1 cellular context compared by ENCODE assay signal in genomic region chr4:102783006-102783405, GRCh38.
TF ChIP-seq lines count a peak whose summit lies in the region.

No MANE protein-coding gene starts in this region.

TF ChIP-seq in IMR-90, 13 proteins besides CTCF, POLR2A, EP300 and RAD21:
- TF ChIP-seq ELK1 (IDR thresholded peaks at IDR 0.05; ENCODE audit: borderline replicate concordance, low read depth, low read length) = no peak
- TF ChIP-seq CEBPB (IDR thresholded peaks at IDR 0.05; ENCODE audit: low read depth, low read length) = no peak
- no peak for TF ChIP-seq CHD1 (IDR thresholded peaks at IDR 0.05; ENCODE audit: low read depth, low read length)
- TF ChIP-seq MAFK (IDR thresholded peaks at IDR 0.05; ENCODE audit: low read depth, low read length) = no peak
- no peak for TF ChIP-seq BHLHE40 (IDR thresholded peaks at IDR 0.05; ENCODE audit: low read depth, low read length)
- TF ChIP-seq USF2 (IDR thresholded peaks at IDR 0.05; ENCODE audit: low read depth, low read length) = no peak
- no peak for TF ChIP-seq RFX5 (IDR thresholded peaks at IDR 0.05; ENCODE audit: low read depth, low read length)
- TF ChIP-seq MXI1 (IDR thresholded peaks at IDR 0.05; ENCODE audit: borderline replicate concordance, low read depth, low read length) = no peak
- no peak for TF ChIP-seq RCOR1 (IDR thresholded peaks at IDR 0.05; ENCODE audit: insufficient replicate concordance, low read length)
- TF ChIP-seq FOS (IDR thresholded peaks at IDR 0.05; ENCODE audit: low read depth, low read length) = no peak
- TF ChIP-seq MAZ (IDR thresholded peaks at IDR 0.05; ENCODE audit: borderline replicate concordance, low read depth, low read length) = no peak
- TF ChIP-seq SMC3 (IDR thresholded peaks at IDR 0.05; ENCODE audit: low read depth, low read length) = no peak
- TF ChIP-seq NFE2L2 (IDR thresholded peaks at IDR 0.05; ENCODE audit: low read depth, low read length) = no peak
TF ChIP-seq in IMR-90: peak in this region for 0.
